In genomic region chr19:40221858-40222619, GRCh38 we compare ENCODE assay signal across 8 cellular contexts. TPM values are rescaled to one million over a fixed set of nuclear protein-coding genes. Genes with fewer than 3 reads are reported as not detected.
DNase-seq lines count a peak whose midpoint lies in the region; ATAC-seq and TF ChIP-seq lines count a peak whose summit lies in the region.

No MANE protein-coding gene starts in this region.

- H3K27ac Mint-ChIP-seq in activated CD8-positive, alpha-beta T cell treated with anti-CD3 and anti-CD28 coated beads for 36 hours, result no peak overlapping the region

- H3K9me3 Mint-ChIP-seq in activated CD8-positive, alpha-beta T cell treated with anti-CD3 and anti-CD28 coated beads for 36 hours, result peaks cover 3% of the 10 kb centered on the region

- peaks cover 2% of the 10 kb centered on the region for H3K36me3 Mint-ChIP-seq in activated CD8-positive, alpha-beta T cell treated with anti-CD3 and anti-CD28 coated beads for 36 hours (ENCODE audit: low read depth)

- peak; percentile 95 for TF ChIP-seq CTCF in activated CD8-positive, alpha-beta T cell treated with anti-CD3 and anti-CD28 coated beads for 36 hours (IDR thresholded peaks at IDR 0.05)

- POLR2A ChIA-PET in activated CD8-positive, alpha-beta T cell treated with anti-CD3 and anti-CD28 coated beads for 36 hours (lab: Charles Lee), result no interaction called here

- peaks cover 20% of the 10 kb centered on the region for H3K4me1 Mint-ChIP-seq in activated CD8-positive, alpha-beta T cell treated with anti-CD3 and anti-CD28 coated beads for 36 hours (ENCODE audit: low read depth)

- peak; percentile 75 for ATAC-seq in activated CD8-positive, alpha-beta T cell treated with anti-CD3 and anti-CD28 coated beads for 36 hours
- ATAC-seq in HG03378 (IDR thresholded peaks at IDR 0.05; ENCODE audit: unreplicated experiment), result no peak

- H3K27me3 Mint-ChIP-seq in activated CD8-positive, alpha-beta T cell treated with anti-CD3 and anti-CD28 coated beads for 36 hours, result peaks cover 59% of the 10 kb centered on the region

- intact Hi-C loops in activated CD8-positive, alpha-beta T cell treated with anti-CD3 and anti-CD28 coated beads for 36 hours (cut with micrococcal nuclease), result loop anchor here (5.0 kb wide), 1 partner anchor 85 kb away; no protein-coding TSS in a partner anchor

- CTCF ChIA-PET in activated CD8-positive, alpha-beta T cell treated with anti-CD3 and anti-CD28 coated beads for 36 hours (lab: Charles Lee), result interaction anchor here (0.9 to 1.6 kb wide), 4 partner anchors 11 to 81 kb away, joined by 3 to 12 read pairs (median 4); no protein-coding TSS in a partner anchor

- DNase-seq in COR-L47 (lab: John Stamatoyannopoulos, UW) (peak; percentile 70), HUDEP-2 (lab: John Stamatoyannopoulos, UW; ENCODE audit: unreplicated experiment in 76 of 76) (peak in 73 of 76 experiments; percentile 19 to 85 (median 66)), NOMO-1 (lab: John Stamatoyannopoulos, UW; ENCODE audit: unreplicated experiment in 2 of 2) (peak; percentile 62 to 78), lung microvascular endothelial cell (ENCODE audit: low read depth in 2 of 2) (peak; percentile 94)
- DNase-seq in activated CD8-positive, alpha-beta T cell treated with anti-CD3 and anti-CD28 coated beads for 36 hours, result peak; percentile 81
- DNase-seq in effector CD4-positive, alpha-beta T cell, result peak; percentile 67
- DNase-seq in stimulated activated CD8-positive, alpha-beta memory T cell treated with anti-CD3 and anti-CD28 coated beads, Interleukin-15, amount 100 ng/mL, for 24 hours (ENCODE audit: low read depth), result peak; percentile 16

- no peak overlapping the region for H3K4me3 Mint-ChIP-seq in activated CD8-positive, alpha-beta T cell treated with anti-CD3 and anti-CD28 coated beads for 36 hours

RNA-seq across cellular contexts. Expression of gene TTC9B, which starts 3.9 kb away (rescaled TPM):
- not detected for total RNA-seq in activated CD8-positive, alpha-beta T cell treated with anti-CD3 and anti-CD28 coated beads for 36 hours
- total RNA-seq in lung microvascular endothelial cell, result under 0.01 TPM in 1 of 2 replicates, not detected in the other

RNA-seq across cellular contexts. Expression of gene CCNP, which starts 4.5 kb away (rescaled TPM):
- total RNA-seq in activated CD8-positive, alpha-beta T cell treated with anti-CD3 and anti-CD28 coated beads for 36 hours, result not detected
- under 0.01 and 0.20 TPM in 2 replicates for total RNA-seq in lung microvascular endothelial cell

RNA-seq across cellular contexts. Expression of gene MAP3K10, which starts 30.8 kb away (rescaled TPM):
- total RNA-seq in activated CD8-positive, alpha-beta T cell treated with anti-CD3 and anti-CD28 coated beads for 36 hours, result 10 to 100 TPM; 11.3 to 12.6 TPM
- 3.3 and 6.7 TPM in 2 replicates for total RNA-seq in lung microvascular endothelial cell

Comparison
In these comparisons a context has a peak if more than half of its experiments do, and no peak if none do; other contexts are left out.
1. DNase-seq: peak in every context shown above with its lines; median percentile 94 in lung microvascular endothelial cell; 81 in activated CD8-positive, alpha-beta T cell treated with anti-CD3 and anti-CD28 coated beads for 36 hours; 70 in COR-L47; 70 in NOMO-1; 67 in effector CD4-positive, alpha-beta T cell; 66 in HUDEP-2; 16 in stimulated activated CD8-positive, alpha-beta memory T cell treated with anti-CD3 and anti-CD28 coated beads, Interleukin-15, amount 100 ng/mL, for 24 hours.